Comparison of ENCODE assay signal across 22 cellular contexts in the genomic region with DNA sequence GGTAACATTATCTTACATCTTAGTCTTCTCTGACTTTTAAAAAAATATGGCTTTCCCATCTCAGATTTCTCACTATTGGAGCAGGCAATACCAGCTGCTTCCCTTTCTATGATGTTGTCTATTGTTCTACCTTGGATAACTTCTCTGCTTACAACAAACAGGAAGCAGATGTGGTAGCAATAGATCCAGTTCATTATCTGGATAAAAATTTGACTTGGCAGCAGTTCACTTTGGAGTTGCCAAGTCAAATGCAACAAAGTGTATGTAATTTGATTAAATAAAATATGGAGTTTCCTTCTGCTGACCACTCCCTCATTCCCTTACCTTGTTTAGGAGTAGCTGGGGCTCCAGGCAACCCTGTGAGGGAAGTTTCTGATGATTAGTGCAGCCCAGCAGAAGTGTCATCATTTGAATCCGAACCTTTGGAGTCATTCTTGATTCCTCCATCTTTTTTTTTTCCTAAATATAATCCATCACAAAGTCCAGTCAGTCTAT.
A peak's percentile ranks its signal among the peaks of the same experiment; 100 is the strongest.
DNase-seq lines count a peak whose midpoint lies in the region; ATAC-seq and TF ChIP-seq lines count a peak whose summit lies in the region.
"Had no signal": no experiment of that assay in that cellular context is flagged by ENCODE, and none has a peak within 500 bp of the region (broad histone marks: within the 10 kb centered on the region; RNA-seq: fewer than 3 reads in every experiment).

No MANE protein-coding gene starts in this region.

- H4K91ac ChIP-seq in H9 (ENCODE audit: insufficient read length, low read depth, low read length) = no peak overlapping the region

- H3K27ac Mint-ChIP-seq in activated naive CD4-positive, alpha-beta T cell treated with anti-CD3 and anti-CD28 coated beads, Interleukin-2, amount 50 U/mL, for 72 hours = no peak overlapping the region
- H3K27ac Mint-ChIP-seq in H9 = no peak overlapping the region
- H3K27ac Mint-ChIP-seq: activated CD8-positive, alpha-beta T cell treated with anti-CD3 and anti-CD28 coated beads, Interleukin-2, amount 10 ng/mL, durations not matched to agents 7 days and 5 days; activated naive CD8-positive, alpha-beta T cell treated with anti-CD3 and anti-CD28 coated beads, Interleukin-2, amount 50 U/mL, for 24 hours; stimulated activated effector memory CD8-positive, alpha-beta T cell treated with anti-CD3 and anti-CD28 coated beads, Interleukin-12 subunit alpha, Interleukin-12 subunit beta, amount 100 ng/mL, for 72 hours had no signal

- H2BK120ac ChIP-seq in H9 (ENCODE audit: low read depth, low read length, poor library complexity, severe bottlenecking) = no peak overlapping the region

- H3K4me2 ChIP-seq in H9 (ENCODE audit: insufficient read depth, insufficient read length, low read length) = no peak overlapping the region

- no peaks in the 10 kb centered on the region for H3K36me3 Mint-ChIP-seq in activated naive CD4-positive, alpha-beta T cell treated with anti-CD3 and anti-CD28 coated beads, Interleukin-2, amount 50 U/mL, for 72 hours
- H3K36me3 Mint-ChIP-seq in H9 (ENCODE audit: insufficient read depth in 1 of 3, low read depth in 3 of 3) = peaks cover 0 to 7% (median 0%) of the 10 kb centered on the region in 3 experiments; a peak in 2 of 7 replicates
- H3K36me3 Mint-ChIP-seq: stimulated activated effector memory CD8-positive, alpha-beta T cell treated with anti-CD3 and anti-CD28 coated beads, Interleukin-12 subunit alpha, Interleukin-12 subunit beta, amount 100 ng/mL, for 72 hours had no signal

- H2AK5ac ChIP-seq in H9 (ENCODE audit: insufficient read length, low read length) = no peak overlapping the region

- no peak overlapping the region for H3K56ac ChIP-seq in H9 (ENCODE audit: insufficient read length, low read depth, low read length)

- DNase-seq in NCI-H510A treated with DMSO at 0.1 percent for 48 hours (lab: John Stamatoyannopoulos, UW) (peak; percentile 58), NCI-H510A (lab: John Stamatoyannopoulos, UW) (no peak), NCI-H2171 (lab: John Stamatoyannopoulos, UW) (peak; percentile 65), colonic mucosa (peak; percentile 22), right atrium auricular region (ENCODE audit: low spot score) (no peak), H9 (no peak)
- DNase-seq in activated naive CD4-positive, alpha-beta T cell treated with anti-CD3 and anti-CD28 coated beads, Interleukin-2, amount 50 U/mL, for 72 hours (ENCODE audit: low spot score in 2 of 2) = no peak
- DNase-seq in NK-92 treated with Interleukin-12 subunit alpha and Interleukin-12 subunit beta, amount 100 ng/mL, for 24 hours (lab: John Stamatoyannopoulos, UW) = no peak
- DNase-seq: activated CD4-positive, alpha-beta T cell treated with anti-CD3 and anti-CD28 coated beads for 1 hour; activated CD8-positive, alpha-beta T cell treated with anti-CD3 and anti-CD28 coated beads, Interleukin-2, amount 10 ng/mL, durations not matched to agents 7 days and 5 days; activated effector memory CD4-positive, alpha-beta T cell treated with anti-CD3 and anti-CD28 coated beads, Interleukin-2, amount 50 U/mL, for 16 hours; activated naive CD8-positive, alpha-beta T cell treated with anti-CD3 and anti-CD28 coated beads, Interleukin-2, amount 50 U/mL, for 24 hours; AML-193; cerebellar nuclear complex; effector CD4-positive, alpha-beta T cell; NCI-H226; retina; spleen; stimulated activated CD4-positive, alpha-beta T cell treated with anti-CD3 and anti-CD28 coated beads, Interleukin-2, amount 100 ng/mL, for 48 hours had no signal

- H3K14ac ChIP-seq in H9 (ENCODE audit: insufficient read depth, low read length) = no peak overlapping the region

- no peak overlapping the region for H2BK12ac ChIP-seq in H9 (ENCODE audit: insufficient read length, low read depth, low read length)

- H4K8ac ChIP-seq in H9 (replicated peaks; ENCODE audit: insufficient read length, low read depth, low read length) = no peak overlapping the region

- no peak overlapping the region for H3K23ac ChIP-seq in H9 (ENCODE audit: insufficient read length, low read depth, low read length)

- no peaks in the 10 kb centered on the region for H3K4me1 Mint-ChIP-seq in H9
- H3K4me1 Mint-ChIP-seq: activated naive CD8-positive, alpha-beta T cell treated with anti-CD3 and anti-CD28 coated beads, Interleukin-2, amount 50 U/mL, for 24 hours had no signal

- no peaks in the 10 kb centered on the region for H3K36me3 ChIP-seq in colonic mucosa
- no peaks in the 10 kb centered on the region for H3K36me3 ChIP-seq in right atrium auricular region
- H3K36me3 ChIP-seq: SJSA1, spleen had no signal

- H3K4me3 ChIP-seq in colonic mucosa = no peak overlapping the region
- no peak overlapping the region for H3K4me3 ChIP-seq in right atrium auricular region
- H3K4me3 ChIP-seq: SJSA1, spleen had no signal

- no peak overlapping the region for H3K4ac ChIP-seq in H9 (ENCODE audit: low read depth, low read length)

- H3K79me2 ChIP-seq in H9 (ENCODE audit: insufficient read depth, low read length) = no peaks in the 10 kb centered on the region

- intact Hi-C loops in colonic mucosa (cut with DNase I) = no loop called here

- H3K4me1 ChIP-seq in colonic mucosa = no peaks in the 10 kb centered on the region
- H3K4me1 ChIP-seq in right atrium auricular region = no peaks in the 10 kb centered on the region
- H3K4me1 ChIP-seq in H9 (ENCODE audit: insufficient read depth, low read length) = no peaks in the 10 kb centered on the region
- H3K4me1 ChIP-seq: SJSA1, spleen had no signal

- no peak overlapping the region for H3K18ac ChIP-seq in H9 (ENCODE audit: insufficient read length, low read depth, low read length)

- H3K27ac ChIP-seq in colonic mucosa (no peak overlapping the region), right atrium auricular region (no peak overlapping the region), H9 (ENCODE audit: insufficient read length, low read depth, low read length) (no peak overlapping the region)
- H3K27ac ChIP-seq: SJSA1, spleen had no signal

- no peaks in the 10 kb centered on the region for H3K9me3 ChIP-seq in colonic mucosa
- peaks cover 4 to 6% of the 10 kb centered on the region in 2 donors for H3K9me3 ChIP-seq in right atrium auricular region
- H3K9me3 ChIP-seq in H9 (ENCODE audit: control insufficient read depth, low read depth, low read length) = no peaks in the 10 kb centered on the region
- H3K9me3 ChIP-seq: SJSA1 had no signal

- H3T11ph ChIP-seq in H9 (ENCODE audit: low read length) = no peak overlapping the region

- no peaks in the 10 kb centered on the region for H3K27me3 ChIP-seq in colonic mucosa
- H3K27me3 ChIP-seq in right atrium auricular region = no peaks in the 10 kb centered on the region
- no peaks in the 10 kb centered on the region for H3K27me3 ChIP-seq in H9 (ENCODE audit: insufficient read depth, low read length)
- H3K27me3 ChIP-seq: SJSA1, spleen had no signal

- no CpG with 5 or more reads among the region's 1 CpG for whole genome bisulfite sequencing in H9 (ENCODE audit: extremely low coverage, insufficient read length, low lambda C conversion rate)

- no peak for TF ChIP-seq CTCF in colonic mucosa (IDR thresholded peaks at IDR 0.05)
- no peak for TF ChIP-seq CTCF in right atrium auricular region (IDR thresholded peaks at IDR 0.05)
- TF ChIP-seq CTCF in H9 (conservative IDR thresholded peaks at IDR 0.05) = no peak

- ATAC-seq in activated naive CD4-positive, alpha-beta T cell treated with anti-CD3 and anti-CD28 coated beads, Interleukin-2, amount 50 U/mL, for 72 hours = no peak
- ATAC-seq: activated CD8-positive, alpha-beta T cell treated with anti-CD3 and anti-CD28 coated beads, Interleukin-2, amount 10 ng/mL, durations not matched to agents 7 days and 5 days; activated naive CD8-positive, alpha-beta T cell treated with anti-CD3 and anti-CD28 coated beads, Interleukin-2, amount 50 U/mL, for 24 hours; stimulated activated effector memory CD8-positive, alpha-beta T cell treated with anti-CD3 and anti-CD28 coated beads, Interleukin-12 subunit alpha, Interleukin-12 subunit beta, amount 100 ng/mL, for 72 hours had no signal

- no peak overlapping the region for H2BK15ac ChIP-seq in H9 (ENCODE audit: low read depth, low read length)

- H4K20me1 ChIP-seq in H9 (ENCODE audit: control insufficient read depth, insufficient read depth, insufficient read length) = no peaks in the 10 kb centered on the region

- H3K9ac ChIP-seq in colonic mucosa (ENCODE audit: low read depth in 2 of 2, low read length in 2 of 2) = no peak overlapping the region
- H3K9ac ChIP-seq in H9 (ENCODE audit: extremely low read depth, insufficient read length, low read length) = no peak overlapping the region

- H4K5ac ChIP-seq in H9 (ENCODE audit: insufficient read length, low read depth, low read length) = no peak overlapping the region

- H3K4me3 Mint-ChIP-seq in H9 = no peak overlapping the region
- H3K4me3 Mint-ChIP-seq: activated CD8-positive, alpha-beta T cell treated with anti-CD3 and anti-CD28 coated beads, Interleukin-2, amount 10 ng/mL, durations not matched to agents 7 days and 5 days; activated naive CD8-positive, alpha-beta T cell treated with anti-CD3 and anti-CD28 coated beads, Interleukin-2, amount 50 U/mL, for 24 hours; nephron; stimulated activated effector memory CD8-positive, alpha-beta T cell treated with anti-CD3 and anti-CD28 coated beads, Interleukin-12 subunit alpha, Interleukin-12 subunit beta, amount 100 ng/mL, for 72 hours had no signal

- H2BK20ac ChIP-seq in H9 (ENCODE audit: low read depth, low read length, poor library complexity, severe bottlenecking) = no peak overlapping the region

- no peaks in the 10 kb centered on the region for H3K27me3 Mint-ChIP-seq in H9 (ENCODE audit: low read depth)
- H3K27me3 Mint-ChIP-seq: activated naive CD8-positive, alpha-beta T cell treated with anti-CD3 and anti-CD28 coated beads, Interleukin-2, amount 50 U/mL, for 24 hours had no signal

- no peaks in the 10 kb centered on the region for H3K23me2 ChIP-seq in H9 (ENCODE audit: insufficient read length, low read depth, low read length, poor library complexity, severe bottlenecking)

- H2BK5ac ChIP-seq in H9 (ENCODE audit: insufficient read length, low read length) = no peak overlapping the region

- no peaks in the 10 kb centered on the region for H3K79me1 ChIP-seq in H9 (ENCODE audit: insufficient read depth, low read depth, low read length, poor library complexity, severe bottlenecking)

- no peak overlapping the region for H2AFZ ChIP-seq in H9 (ENCODE audit: low read length)

- peaks cover 8 to 11% of the 10 kb centered on the region in 2 donors for H3K9me3 Mint-ChIP-seq in activated naive CD4-positive, alpha-beta T cell treated with anti-CD3 and anti-CD28 coated beads, Interleukin-2, amount 50 U/mL, for 72 hours
- H3K9me3 Mint-ChIP-seq in H9 = peaks cover 6 to 11% of the 10 kb centered on the region in 2 experiments; a peak in 4 of 5 replicates

Comparison
In these comparisons a context has a peak if more than half of its experiments do, and no peak if none do; other contexts are left out.
1. DNase-seq: peak in NCI-H510A treated with DMSO at 0.1 percent for 48 hours (single experiment), NCI-H2171 (single experiment) and colonic mucosa (single experiment); none in NCI-H510A (single experiment), activated naive CD4-positive, alpha-beta T cell treated with anti-CD3 and anti-CD28 coated beads, Interleukin-2, amount 50 U/mL, for 72 hours (0 of 2), NK-92 treated with Interleukin-12 subunit alpha and Interleukin-12 subunit beta, amount 100 ng/mL, for 24 hours (single experiment), right atrium auricular region (single experiment) and H9 (single experiment).